8 cellular contexts compared by ENCODE assay signal in the genomic region with DNA sequence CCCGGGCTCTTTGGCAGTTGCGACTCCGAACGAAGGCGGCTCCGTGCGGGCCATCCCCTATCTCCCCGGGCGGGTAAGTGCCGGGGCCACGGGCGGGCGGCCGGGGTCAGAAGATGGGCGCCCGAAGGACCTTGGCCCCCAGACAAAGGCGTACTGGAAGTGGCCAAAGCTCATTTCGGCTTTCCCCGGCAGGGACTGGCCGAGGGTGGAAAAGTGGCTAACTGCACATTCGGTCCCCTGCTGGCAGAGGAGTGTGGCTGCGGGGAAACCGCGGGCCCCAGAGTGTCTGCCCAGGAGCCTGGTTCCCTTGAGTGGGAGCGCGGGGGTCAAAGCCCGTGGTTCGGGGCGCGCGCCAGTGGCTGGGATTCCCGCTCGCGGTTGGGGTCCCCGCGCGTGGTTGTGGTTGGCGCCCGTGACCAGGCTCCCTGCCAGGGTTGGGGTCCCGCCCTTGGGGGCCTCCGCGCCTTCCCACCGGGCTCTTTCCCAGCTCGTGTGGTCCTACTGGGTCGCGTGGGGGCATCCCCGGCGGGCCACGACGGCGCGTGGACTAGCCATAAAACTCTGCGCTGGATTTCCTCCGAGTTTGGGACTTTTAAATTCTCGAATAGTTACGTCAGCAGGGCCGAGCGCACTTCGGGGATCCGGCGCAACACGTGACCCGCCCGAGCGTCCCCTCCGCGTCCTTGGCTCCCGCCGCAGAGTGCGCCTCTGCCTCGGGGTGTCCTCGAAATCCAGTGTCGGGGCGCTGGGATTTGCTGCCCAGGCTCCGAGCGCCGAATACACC.
DNase-seq lines count a peak whose midpoint lies in the region; ATAC-seq and TF ChIP-seq lines count a peak whose summit lies in the region.

No MANE protein-coding gene starts in this region.

- H3K4me3 ChIP-seq in RWPE2 (ENCODE audit: severe bottlenecking): peak overlapping the region; percentile 72
- peak overlapping the region; percentile 93 for H3K4me3 ChIP-seq in epithelial cell of proximal tubule (ENCODE audit: low read depth, low read length)
- H3K4me3 ChIP-seq in mucosa of descending colon: peak overlapping the region; percentile 51

- peak overlapping the region; percentile 85 for H3K27ac ChIP-seq in RWPE2 (ENCODE audit: poor library complexity, severe bottlenecking)

- DNase-seq in Caki2 (ENCODE audit: low read depth): peak; percentile 65
- DNase-seq in H4 (ENCODE audit: low spot score): peak; percentile 65
- no peak for DNase-seq in RWPE2 (ENCODE audit: low spot score)
- no peak for DNase-seq in epithelial cell of proximal tubule (ENCODE audit: low read depth)
- peak; percentile 78 to 83 (median 79) for DNase-seq in mucosa of descending colon
- DNase-seq in cerebellum (ENCODE audit: low spot score): no peak
- DNase-seq in OCI-M2 (lab: John Stamatoyannopoulos, UW; ENCODE audit: unreplicated experiment): no peak

- in situ Hi-C loops in Caki2 (cut with HindIII; ENCODE audit: low pct_unique_long_range_greater_than_20kb, low sequenced_read_pairs): no loop called here

- ATAC-seq in RWPE2 (ENCODE audit: low read depth) (peak; percentile 53), mucosa of descending colon (peak; percentile 75)
- no peak for ATAC-seq in activated CD4-positive, CD25-positive, alpha-beta regulatory T cell treated with anti-CD3 and anti-CD28 coated beads, Interleukin-2, amount 50 U/mL, for 24 hours

- H3K4me1 ChIP-seq in RWPE2 (ENCODE audit: insufficient read depth, poor library complexity, severe bottlenecking) (peaks cover 33% of the 10 kb centered on the region), mucosa of descending colon (ENCODE audit: low read depth) (peaks cover 5% of the 10 kb centered on the region)

- TF ChIP-seq CTCF in RWPE2 (IDR thresholded peaks at IDR 0.05; ENCODE audit: poor library complexity, severe bottlenecking) (peak; percentile 48), epithelial cell of proximal tubule (conservative IDR thresholded peaks at IDR 0.05; ENCODE audit: low read depth, low read length) (peak; percentile 59), mucosa of descending colon (IDR thresholded peaks at IDR 0.05) (no peak)

- intact Hi-C loops in mucosa of descending colon (cut with DNase I, micrococcal nuclease): loop anchor here in 1 of 2 donors (10.0 kb wide), 1 partner anchor 59 kb away; no protein-coding TSS in a partner anchor

- H3K9me3 ChIP-seq in RWPE2 (ENCODE audit: severe bottlenecking): no peaks in the 10 kb centered on the region
- H3K9me3 ChIP-seq in mucosa of descending colon: no peaks in the 10 kb centered on the region

- H3K27me3 ChIP-seq in RWPE2 (ENCODE audit: insufficient read depth, poor library complexity, severe bottlenecking): no peaks in the 10 kb centered on the region

- H3K36me3 ChIP-seq in RWPE2 (ENCODE audit: low read depth) (no peaks in the 10 kb centered on the region), mucosa of descending colon (ENCODE audit: low read depth) (no peaks in the 10 kb centered on the region)

Comparison
In these comparisons a context has a peak if more than half of its experiments do, and no peak if none do; other contexts are left out.
1. DNase-seq: peak in Caki2 (single experiment), H4 (single experiment) and mucosa of descending colon (3 of 3); none in RWPE2 (single experiment), epithelial cell of proximal tubule (single experiment), cerebellum (single experiment) and OCI-M2 (single experiment).
2. ATAC-seq: peak in RWPE2 (single experiment) and mucosa of descending colon (single experiment); none in activated CD4-positive, CD25-positive, alpha-beta regulatory T cell treated with anti-CD3 and anti-CD28 coated beads, Interleukin-2, amount 50 U/mL, for 24 hours (0 of 2).
3. Peak in every context shown above with its lines, with median percentiles within 50 percentile points of each other: H3K4me3 ChIP-seq.